Comparison of ENCODE assay signal across 19 cellular contexts in genomic region chr2:168184896-168185513, GRCh38.
A peak's percentile ranks its signal among the peaks of the same experiment; 100 is the strongest.
DNase-seq lines count a peak whose midpoint lies in the region; ATAC-seq and TF ChIP-seq lines count a peak whose summit lies in the region.
"Had no signal": no experiment of that assay in that cellular context is flagged by ENCODE, and none has a peak within 500 bp of the region (broad histone marks: within the 10 kb centered on the region; RNA-seq: fewer than 3 reads in every experiment).

No MANE protein-coding gene starts in this region.

- peak overlapping the region; percentile 17 for H3K4me3 Mint-ChIP-seq in natural killer cell
- H3K4me3 Mint-ChIP-seq in natural killer cell treated with Interleukin-12 subunit alpha and Interleukin-12 subunit beta and Interleukin-15 and Interleukin-18, amount 100 ng/mL, for 72 hours: no peak overlapping the region
- H3K4me3 Mint-ChIP-seq: stimulated activated naive CD8-positive, alpha-beta T cell treated with anti-CD3 and anti-CD28 coated beads, Interleukin-15, amount 100 ng/mL, for 72 hours had no signal

- H3K27me3 ChIP-seq in PC-3 (ENCODE audit: low read length) (no peaks in the 10 kb centered on the region), hepatocyte (no peaks in the 10 kb centered on the region), upper lobe of right lung (no peaks in the 10 kb centered on the region)
- H3K27me3 ChIP-seq: adrenal gland had no signal

- H3F3A ChIP-seq in PC-3 (ENCODE audit: low read length, unreplicated experiment): no peaks in the 10 kb centered on the region

- CTCF ChIA-PET in PC-3 (lab: Charles Lee): no interaction called here

- H3K9ac ChIP-seq in PC-3 (ENCODE audit: low read length): no peak overlapping the region

- BruUV-seq in PC-3 (replicated peaks; lab: Mats Ljungman, UMichigan): no TSS peak

- POLR2A ChIA-PET in PC-3 (lab: Charles Lee; ENCODE audit: unreplicated experiment): no interaction called here

- H4K20me1 ChIP-seq in PC-3 (ENCODE audit: low read length) (no peaks in the 10 kb centered on the region), hepatocyte (ENCODE audit: insufficient read depth, poor library complexity, severe bottlenecking) (peaks cover 4% of the 10 kb centered on the region)

- H3K4me1 Mint-ChIP-seq in natural killer cell: peaks cover 80 to 91% of the 10 kb centered on the region in 2 donors
- peaks cover 58 to 65% of the 10 kb centered on the region in 2 donors for H3K4me1 Mint-ChIP-seq in natural killer cell treated with Interleukin-12 subunit alpha and Interleukin-12 subunit beta and Interleukin-15 and Interleukin-18, amount 100 ng/mL, for 72 hours (ENCODE audit: low read depth in 2 of 2)

- no peaks in the 10 kb centered on the region for H3K27me3 Mint-ChIP-seq in natural killer cell (ENCODE audit: low read depth in 2 of 2)
- no peaks in the 10 kb centered on the region for H3K27me3 Mint-ChIP-seq in natural killer cell treated with Interleukin-12 subunit alpha and Interleukin-12 subunit beta and Interleukin-15 and Interleukin-18, amount 100 ng/mL, for 72 hours
- H3K27me3 Mint-ChIP-seq: stimulated activated naive CD8-positive, alpha-beta T cell treated with anti-CD3 and anti-CD28 coated beads, Interleukin-15, amount 100 ng/mL, for 72 hours had no signal

- H2AFZ ChIP-seq in PC-3 (ENCODE audit: low read length) (no peak overlapping the region), hepatocyte (no peak overlapping the region)

- peaks cover 76% of the 10 kb centered on the region for H3K79me2 ChIP-seq in PC-3 (ENCODE audit: low read length)
- peaks cover 72% of the 10 kb centered on the region for H3K79me2 ChIP-seq in hepatocyte

- no peaks in the 10 kb centered on the region for H3K9me3 Mint-ChIP-seq in natural killer cell
- H3K9me3 Mint-ChIP-seq in natural killer cell treated with Interleukin-12 subunit alpha and Interleukin-12 subunit beta and Interleukin-15 and Interleukin-18, amount 100 ng/mL, for 72 hours: no peaks in the 10 kb centered on the region
- H3K9me3 Mint-ChIP-seq: stimulated activated naive CD8-positive, alpha-beta T cell treated with anti-CD3 and anti-CD28 coated beads, Interleukin-15, amount 100 ng/mL, for 72 hours had no signal

- DNase-seq in natural killer cell (no peak), PC-3 (no peak), hepatocyte (ENCODE audit: low spot score) (no peak), upper lobe of right lung (no peak), COLO668 (lab: John Stamatoyannopoulos, UW; ENCODE audit: unreplicated experiment) (no peak)
- no peak for DNase-seq in natural killer cell treated with Interleukin-12 subunit alpha and Interleukin-12 subunit beta and Interleukin-15 and Interleukin-18, amount 100 ng/mL, for 72 hours (ENCODE audit: low spot score)
- no peak for DNase-seq in stimulated activated CD8-positive, alpha-beta memory T cell treated with anti-CD3 and anti-CD28 coated beads, Interleukin-4, amount 100 ng/mL, for 48 hours
- no peak for DNase-seq in effector CD4-positive, alpha-beta T cell
- DNase-seq: ACHN; activated CD4-positive, alpha-beta T cell treated with anti-CD3 and anti-CD28 coated beads for 48 hours; adrenal gland; effector memory CD4-positive, alpha-beta T cell; KG1; NCI-H1105; NCI-H2171; stimulated activated CD4-positive, alpha-beta T cell treated with anti-CD3 and anti-CD28 coated beads, Interleukin-1b, Interleukin-23, amount 100 ng/mL, for 48 hours; stimulated activated naive CD8-positive, alpha-beta T cell treated with anti-CD3 and anti-CD28 coated beads, Interleukin-15, amount 100 ng/mL, for 72 hours had no signal

- no peaks in the 10 kb centered on the region for H3K36me3 Mint-ChIP-seq in natural killer cell
- H3K36me3 Mint-ChIP-seq in natural killer cell treated with Interleukin-12 subunit alpha and Interleukin-12 subunit beta and Interleukin-15 and Interleukin-18, amount 100 ng/mL, for 72 hours: no peaks in the 10 kb centered on the region

- peak overlapping the region; percentile 75 to 77 for H3K27ac Mint-ChIP-seq in natural killer cell
- H3K27ac Mint-ChIP-seq in natural killer cell treated with Interleukin-12 subunit alpha and Interleukin-12 subunit beta and Interleukin-15 and Interleukin-18, amount 100 ng/mL, for 72 hours: peak overlapping the region in 1 of 2 donors; percentile 74
- H3K27ac Mint-ChIP-seq: stimulated activated naive CD8-positive, alpha-beta T cell treated with anti-CD3 and anti-CD28 coated beads, Interleukin-15, amount 100 ng/mL, for 72 hours had no signal

- 47% methylated on average over 3 of the region's 3 CpGs for WGBS in hepatocyte (ENCODE audit: low lambda C conversion rate, missing lambda C conversion rate)

- H3K4me3 ChIP-seq in PC-3 (ENCODE audit: low read length): no peak overlapping the region
- no peak overlapping the region for H3K4me3 ChIP-seq in hepatocyte
- H3K4me3 ChIP-seq in upper lobe of right lung: no peak overlapping the region
- H3K4me3 ChIP-seq: adrenal gland had no signal

- no peak for ATAC-seq in natural killer cell
- no peak for ATAC-seq in natural killer cell treated with Interleukin-12 subunit alpha and Interleukin-12 subunit beta and Interleukin-15 and Interleukin-18, amount 100 ng/mL, for 72 hours
- no peak for ATAC-seq in PC-3
- peak; percentile 37 for ATAC-seq in upper lobe of right lung
- ATAC-seq: Panc1; sciatic nerve; stimulated activated naive CD8-positive, alpha-beta T cell treated with anti-CD3 and anti-CD28 coated beads, Interleukin-15, amount 100 ng/mL, for 72 hours had no signal

- H3K9me2 ChIP-seq in PC-3 (replicated peaks; ENCODE audit: low read length) (no peaks in the 10 kb centered on the region), hepatocyte (replicated peaks; ENCODE audit: insufficient read depth) (no peaks in the 10 kb centered on the region)

- no peak for TF ChIP-seq CTCF in natural killer cell (IDR thresholded peaks at IDR 0.05)
- TF ChIP-seq CTCF in PC-3 (conservative IDR thresholded peaks at IDR 0.05; ENCODE audit: low read depth, low read length): no peak
- TF ChIP-seq CTCF in hepatocyte (IDR thresholded peaks at IDR 0.05; ENCODE audit: poor library complexity): no peak
- TF ChIP-seq CTCF in upper lobe of right lung (IDR thresholded peaks at IDR 0.05): no peak

- H3K36me3 ChIP-seq in PC-3 (ENCODE audit: low read depth, low read length): no peaks in the 10 kb centered on the region
- no peaks in the 10 kb centered on the region for H3K36me3 ChIP-seq in hepatocyte (replicated peaks; ENCODE audit: insufficient read depth, low read depth)
- H3K36me3 ChIP-seq in upper lobe of right lung: peaks cover 10% of the 10 kb centered on the region
- H3K36me3 ChIP-seq: adrenal gland had no signal

- intact Hi-C loops in natural killer cell (cut with micrococcal nuclease) (no loop called here), PC-3 (cut with micrococcal nuclease) (no loop called here), upper lobe of right lung (cut with DNase I) (no loop called here)

- H3K9me3 ChIP-seq in PC-3 (ENCODE audit: low read length) (no peaks in the 10 kb centered on the region), hepatocyte (ENCODE audit: low read depth) (no peaks in the 10 kb centered on the region), upper lobe of right lung (no peaks in the 10 kb centered on the region)
- H3K9me3 ChIP-seq: adrenal gland had no signal

- H3K27ac ChIP-seq in PC-3 (ENCODE audit: low read length) (no peak overlapping the region), hepatocyte (peak overlapping the region; percentile 3), upper lobe of right lung (peak overlapping the region; percentile 2)
- H3K27ac ChIP-seq: adrenal gland had no signal

- peak overlapping the region; percentile 1; the same call in 1 of the 2 replicates for H3K4me2 ChIP-seq in PC-3 (ENCODE audit: low read length)
- peak overlapping the region; percentile 0 for H3K4me2 ChIP-seq in hepatocyte

- H3K4me1 ChIP-seq in PC-3 (ENCODE audit: insufficient read depth, low read length) (peaks cover 68% of the 10 kb centered on the region), hepatocyte (ENCODE audit: insufficient read depth) (peaks cover 1% of the 10 kb centered on the region), upper lobe of right lung (peaks cover 22% of the 10 kb centered on the region)
